ENCODE assay signal across 8 cellular contexts in the genomic region with DNA sequence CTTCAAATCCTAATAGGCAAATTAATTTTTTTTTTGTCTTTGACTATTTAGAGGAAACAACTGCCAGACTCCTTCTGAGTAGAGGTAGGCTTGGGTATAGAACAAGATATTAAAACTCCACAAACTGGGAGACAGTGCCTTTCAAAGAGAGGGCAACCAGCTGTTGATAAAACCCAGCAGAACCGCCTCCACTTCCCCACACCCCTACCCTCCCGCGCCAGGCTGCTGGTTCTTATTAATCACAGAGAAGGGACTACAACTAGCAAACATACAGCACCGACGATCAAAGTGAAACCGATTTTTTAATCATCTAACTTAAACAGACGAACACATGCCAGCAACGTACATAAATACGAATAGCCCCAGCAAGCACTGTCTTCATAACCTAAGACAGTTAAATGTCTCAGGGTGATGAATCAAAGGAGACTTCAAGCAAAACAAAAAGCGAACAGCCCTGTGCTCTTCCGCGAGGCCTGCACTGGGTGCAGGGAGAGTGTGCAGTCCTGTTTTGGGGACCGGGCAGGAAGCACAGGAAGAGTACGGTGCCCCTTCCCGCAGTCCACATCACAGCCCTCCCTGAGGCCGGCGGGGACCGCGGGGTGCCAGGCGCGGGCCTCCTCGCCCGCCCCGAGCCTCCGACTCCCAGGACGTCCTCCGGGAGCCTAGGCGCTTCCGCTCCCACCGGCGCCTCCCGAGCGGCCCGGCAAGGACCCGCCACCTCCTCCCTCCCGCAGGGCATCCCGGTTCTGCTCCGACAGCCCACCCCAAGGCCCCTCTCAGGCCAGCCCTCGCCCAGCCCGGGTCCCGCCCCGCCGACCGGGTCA.
DNase-seq lines count a peak whose midpoint lies in the region; ATAC-seq and TF ChIP-seq lines count a peak whose summit lies in the region.

No MANE protein-coding gene starts in this region.

- POLR2A ChIA-PET in Caco-2 (lab: Charles Lee): interaction anchor here (0.6 to 1.0 kb wide), 4 partner anchors 28 to 100 kb away, joined by 3 to 5 read pairs (median 4); no protein-coding TSS in a partner anchor

- H3K9me3 ChIP-seq in Caco-2: no peaks in the 10 kb centered on the region
- H3K9me3 ChIP-seq in T-helper 17 cell (ENCODE audit: control insufficient read depth, low read length, poor library complexity, severe bottlenecking): no peaks in the 10 kb centered on the region

- peak overlapping the region; percentile 98 for H3K4me3 ChIP-seq in Caco-2 (ENCODE audit: low read depth, low read length)
- peak overlapping the region; percentile 59 to 92 (median 80) for H3K4me3 ChIP-seq in skin epidermis

- no peaks in the 10 kb centered on the region for H3K27me3 ChIP-seq in Caco-2 (replicated peaks; ENCODE audit: control insufficient read depth, insufficient read depth, low read length)

- in situ Hi-C loops in T47D (cut with HindIII; ENCODE audit: low pct_unique_long_range_greater_than_20kb, low sequenced_read_pairs): no loop called here

- H3K36me3 Mint-ChIP-seq in Caco-2 (ENCODE audit: insufficient read depth, unreplicated experiment) (peaks cover 19% of the 10 kb centered on the region), T-helper 17 cell (ENCODE audit: low read depth) (no peaks in the 10 kb centered on the region)

- peak; percentile 52 to 53 for DNase-seq in Caco-2
- peak in 1 of 3 donors; percentile 4 for DNase-seq in T-helper 17 cell
- DNase-seq in T47D (ENCODE audit: low read depth in 1 of 2, low spot score in 1 of 2): peak; percentile 58 to 63
- DNase-seq in iPS-NIHi7 (ENCODE audit: extremely low spot score): peak; percentile 22
- DNase-seq in NCI-H1436 treated with DMSO at 0.1 percent for 48 hours (lab: John Stamatoyannopoulos, UW): no peak

- no peaks in the 10 kb centered on the region for H3K36me3 ChIP-seq in Caco-2 (ENCODE audit: control insufficient read depth, insufficient read depth, low read length)

- peak overlapping the region; percentile 64 to 96 (median 92) for H3K27ac ChIP-seq in skin epidermis

- H3K27me3 Mint-ChIP-seq in Caco-2 (ENCODE audit: insufficient read depth, unreplicated experiment) (no peaks in the 10 kb centered on the region), T-helper 17 cell (peaks cover 5% of the 10 kb centered on the region)

- CTCF ChIA-PET in Caco-2 (lab: Charles Lee): no interaction called here

- no peak for TF ChIP-seq CTCF in Caco-2 (IDR thresholded peaks at IDR 0.05; ENCODE audit: insufficient read depth in 1 of 2, low read depth in 1 of 2, low read length in 1 of 2, severe bottlenecking in 1 of 2, unreplicated experiment in 1 of 2)

- no TSS peak for BruUV-seq in Caco-2 (replicated peaks; lab: Mats Ljungman, UMichigan)

- H3K4me3 Mint-ChIP-seq in Caco-2 (ENCODE audit: unreplicated experiment) (peak overlapping the region; percentile 94), T-helper 17 cell (peak overlapping the region; percentile 93)

- H3K27ac Mint-ChIP-seq in Caco-2 (ENCODE audit: unreplicated experiment): peak overlapping the region; percentile 86
- peak overlapping the region; percentile 83 for H3K27ac Mint-ChIP-seq in T-helper 17 cell

- H3K4me1 Mint-ChIP-seq in Caco-2 (ENCODE audit: low read depth, unreplicated experiment): peaks cover 20% of the 10 kb centered on the region
- H3K4me1 Mint-ChIP-seq in T-helper 17 cell: peaks cover 20% of the 10 kb centered on the region

- no peaks in the 10 kb centered on the region for H3K9me3 Mint-ChIP-seq in Caco-2 (ENCODE audit: unreplicated experiment)

- ATAC-seq in GM19463 (IDR thresholded peaks at IDR 0.05; ENCODE audit: unreplicated experiment) (peak; percentile 26), HG03571 (IDR thresholded peaks at IDR 0.05; ENCODE audit: unreplicated experiment) (peak; percentile 9), T-helper 17 cell (peak; percentile 35)

- intact Hi-C loops in Caco-2 (cut with micrococcal nuclease; ENCODE audit: unreplicated experiment): loop anchor here (2.0 kb wide), 1 partner anchor 76 kb away; a partner anchor contains a TSS

- H3K4me1 ChIP-seq in Caco-2: peaks cover 22% of the 10 kb centered on the region
